ENCODE assay signal across 1 cellular context in genomic region chr11:45252134-45252856, GRCh38.
TF ChIP-seq lines count a peak whose summit lies in the region.

No MANE protein-coding gene starts in this region.

TF ChIP-seq in K562, 482 proteins besides CTCF, POLR2A, EP300 and RAD21 (continued from another document):
- TF ChIP-seq ZNF449 (CRISPR knock-in tag; IDR thresholded peaks at IDR 0.05) (no peak), CHCHD3 (CRISPR knock-in tag; IDR thresholded peaks at IDR 0.05) (no peak), MTA2 (IDR thresholded peaks at IDR 0.05; ENCODE audit: low read depth) (no peak)
TF ChIP-seq in K562: peak in this region for 11.
